In the genomic region with DNA sequence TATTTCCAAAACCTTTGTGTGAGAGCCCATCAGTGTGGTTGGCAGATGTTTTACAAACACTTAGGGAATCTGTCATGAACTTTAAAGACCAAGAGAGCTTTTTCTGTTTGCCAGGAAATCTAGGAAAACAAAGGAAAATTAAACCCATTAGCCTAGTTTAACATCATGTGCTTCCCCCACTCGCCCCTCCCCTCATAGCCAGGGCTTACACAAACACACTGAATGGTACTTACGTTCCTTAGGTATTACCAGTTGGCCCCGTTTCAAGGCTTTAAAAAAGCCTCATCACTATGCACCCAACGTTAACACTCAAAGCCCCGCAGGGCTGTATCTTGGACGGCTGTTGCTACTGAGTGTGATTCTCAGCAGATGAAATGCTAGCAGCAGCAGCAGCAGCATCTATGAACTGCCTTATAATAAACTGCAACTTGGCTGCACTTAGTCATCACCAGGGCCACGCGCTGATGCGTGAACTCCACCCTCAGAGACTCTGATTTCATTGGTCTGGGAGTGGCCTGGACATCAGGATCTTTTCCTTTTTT, we compare ENCODE assay signal across 8 cellular contexts. TPM values are rescaled to one million over a fixed set of nuclear protein-coding genes. Genes with fewer than 3 reads are reported as not detected.
DNase-seq lines count a peak whose midpoint lies in the region; ATAC-seq and TF ChIP-seq lines count a peak whose summit lies in the region.

No MANE protein-coding gene starts in this region.

- H3K9me3 Mint-ChIP-seq in Calu3 (ENCODE audit: low read depth, unreplicated experiment), result no peaks in the 10 kb centered on the region
- no peaks in the 10 kb centered on the region for H3K9me3 Mint-ChIP-seq in HFFc6
- H3K9me3 Mint-ChIP-seq in nephron progenitor cell, result no peaks in the 10 kb centered on the region

- H3K27ac Mint-ChIP-seq in Calu3 (ENCODE audit: unreplicated experiment) (no peak overlapping the region), HFFc6 (peak overlapping the region; percentile 80), nephron progenitor cell (no peak overlapping the region)

- no peak for ATAC-seq in gastrocnemius medialis
- ATAC-seq in HG02623 (IDR thresholded peaks at IDR 0.05; ENCODE audit: unreplicated experiment), result no peak

- H3K36me3 ChIP-seq in gastrocnemius medialis, result no peaks in the 10 kb centered on the region

- no peaks in the 10 kb centered on the region for H3K27me3 ChIP-seq in gastrocnemius medialis

- no peaks in the 10 kb centered on the region for H3K27me3 Mint-ChIP-seq in Calu3 (ENCODE audit: unreplicated experiment)
- peaks cover 3% of the 10 kb centered on the region for H3K27me3 Mint-ChIP-seq in HFFc6 (ENCODE audit: insufficient read depth)
- peaks cover 15% of the 10 kb centered on the region for H3K27me3 Mint-ChIP-seq in nephron progenitor cell (ENCODE audit: low read depth, poor library complexity)

- intact Hi-C loops in Calu3 (cut with micrococcal nuclease; ENCODE audit: unreplicated experiment), result loop anchor here (10.0 kb wide), 1 partner anchor 170 kb away; no protein-coding TSS in a partner anchor
- intact Hi-C loops in gastrocnemius medialis (cut with DNase I; ENCODE audit: low total_unique reads), result no loop called here

- no peak for TF ChIP-seq POLR2A in gastrocnemius medialis (IDR thresholded peaks at IDR 0.05)

- H3K4me1 Mint-ChIP-seq in Calu3 (ENCODE audit: low read depth, unreplicated experiment) (peaks cover 46% of the 10 kb centered on the region), HFFc6 (ENCODE audit: low read depth) (peaks cover 20% of the 10 kb centered on the region), nephron progenitor cell (peaks cover 19% of the 10 kb centered on the region)

- no TSS peak for BruUV-seq in Calu3 (replicated peaks; lab: Mats Ljungman, UMichigan)

- CTCF ChIA-PET in Calu3 (lab: Charles Lee), result no interaction called here

- no peaks in the 10 kb centered on the region for H3K9me3 ChIP-seq in gastrocnemius medialis

- H3K4me3 Mint-ChIP-seq in Calu3 (ENCODE audit: low read depth, unreplicated experiment) (peak overlapping the region; percentile 48), HFFc6 (peak overlapping the region; percentile 45), nephron progenitor cell (peak overlapping the region; percentile 35)

- in situ Hi-C loops in gastrocnemius medialis (cut with MboI; ENCODE audit: low sequenced_read_pairs in 4 of 4), result no loop called here

- no peak overlapping the region for H3K4me3 ChIP-seq in gastrocnemius medialis

- DNase-seq in Calu3 (peak; percentile 47), HFFc6 (peak; percentile 96), NCI-H82 treated with DMSO at 0.1 percent for 48 hours (lab: John Stamatoyannopoulos, UW; ENCODE audit: unreplicated experiment) (peak; percentile 85), dedifferentiated amniotic fluid mesenchymal stem cell (ENCODE audit: extremely low spot score) (peak; percentile 75), nephron progenitor cell (no peak), OCI-M2 (lab: John Stamatoyannopoulos, UW; ENCODE audit: unreplicated experiment) (no peak), gastrocnemius medialis (no peak)

- no peak overlapping the region for H3K27ac ChIP-seq in gastrocnemius medialis

- H3K36me3 Mint-ChIP-seq in Calu3 (ENCODE audit: insufficient read depth, unreplicated experiment) (no peaks in the 10 kb centered on the region), HFFc6 (ENCODE audit: low read depth) (no peaks in the 10 kb centered on the region), nephron progenitor cell (ENCODE audit: low read depth) (no peaks in the 10 kb centered on the region)

- TF ChIP-seq CTCF in Calu3 (IDR thresholded peaks at IDR 0.05; ENCODE audit: unreplicated experiment) (no peak), HFFc6 (IDR thresholded peaks at IDR 0.05) (no peak), nephron progenitor cell (IDR thresholded peaks at IDR 0.05) (no peak), gastrocnemius medialis (IDR thresholded peaks at IDR 0.05 in 4 of 5, conservative IDR thresholded peaks at IDR 0.05 in 1 of 5) (no peak)

- peaks cover 2 to 3% of the 10 kb centered on the region in 2 donors for H3K4me1 ChIP-seq in gastrocnemius medialis

RNA-seq across cellular contexts. Expression of a gene that starts 20.1 kb away (rescaled TPM):
- total RNA-seq in Calu3 (2022), result 21.7 and 26.8 TPM in 2 replicates
- 10 to 100 TPM; 10.1 to 21.3 (median 17.4) TPM for total RNA-seq in HFFc6 (2021; fragmentation: NEBNext Ultra II Directional; extraction: Animal tissue kit (Norgen Biotek cat#: 25700))
- 1 to 10 TPM in 3 of 4 donors, under 1 TPM in 1; 0.71 to 1.8 (median 1.5) TPM for total RNA-seq in gastrocnemius medialis

Comparison
In these comparisons a context has a peak if more than half of its experiments do, and no peak if none do; other contexts are left out.
1. DNase-seq: peak in Calu3 (single experiment), HFFc6 (single experiment), NCI-H82 treated with DMSO at 0.1 percent for 48 hours (single experiment) and dedifferentiated amniotic fluid mesenchymal stem cell (single experiment); none in nephron progenitor cell (single experiment), OCI-M2 (single experiment) and gastrocnemius medialis (0 of 2).
2. Peak in every context shown above with its lines, with median percentiles within 50 percentile points of each other: H3K4me3 Mint-ChIP-seq.